8 cellular contexts compared by ENCODE assay signal in the genomic region with DNA sequence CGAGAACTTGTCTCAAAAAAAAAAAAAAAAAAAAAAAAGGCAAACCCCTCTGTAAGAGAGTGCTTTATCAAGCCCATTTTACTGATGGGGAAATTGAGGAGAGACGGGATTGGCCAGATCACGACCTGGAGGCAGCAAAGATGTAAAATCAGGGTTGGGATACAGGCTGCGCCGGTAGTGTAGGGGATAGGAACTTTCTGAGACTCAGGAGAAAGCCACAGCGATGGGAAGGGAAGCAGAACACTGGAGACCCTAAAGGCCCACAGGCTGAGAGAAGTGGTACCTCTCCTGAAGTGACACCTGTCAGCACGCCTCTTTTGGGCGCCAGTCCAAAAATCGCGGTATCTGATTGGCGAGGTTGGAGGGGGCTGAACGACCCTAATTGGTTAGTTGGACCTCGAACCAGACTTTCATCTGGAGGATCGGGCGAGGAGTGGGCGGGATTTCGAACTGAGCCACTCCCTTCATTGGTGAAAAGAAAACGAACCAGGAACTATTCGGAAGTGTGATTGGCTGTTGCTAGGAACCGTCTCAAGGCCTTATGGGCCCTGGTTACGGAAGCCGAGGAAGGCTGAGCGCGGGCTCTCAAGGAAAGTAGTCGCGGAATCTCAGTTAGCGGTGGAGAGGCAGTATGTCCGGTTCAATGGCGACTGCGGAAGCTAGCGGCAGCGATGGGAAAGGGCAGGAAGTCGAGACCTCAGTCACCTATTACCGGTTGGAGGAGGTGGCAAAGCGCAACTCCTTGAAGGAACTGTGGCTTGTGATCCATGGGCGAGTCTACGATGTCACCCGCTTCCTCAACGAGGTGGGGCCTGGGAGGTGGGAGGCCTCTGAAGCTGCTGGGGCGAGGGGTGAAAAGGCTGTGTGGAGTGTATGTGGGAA. TPM values are rescaled to one million over a fixed set of nuclear protein-coding genes. Genes with fewer than 3 reads are reported as not detected.
DNase-seq lines count a peak whose midpoint lies in the region; ATAC-seq and TF ChIP-seq lines count a peak whose summit lies in the region.

A gene with protein sequence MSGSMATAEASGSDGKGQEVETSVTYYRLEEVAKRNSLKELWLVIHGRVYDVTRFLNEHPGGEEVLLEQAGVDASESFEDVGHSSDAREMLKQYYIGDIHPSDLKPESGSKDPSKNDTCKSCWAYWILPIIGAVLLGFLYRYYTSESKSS (plus strand): TSS at position 567 of the 882 bp plus-strand sequence. CDS start 65 bp downstream, at position 632.

- H3K27me3 Mint-ChIP-seq in activated CD4-positive, alpha-beta memory T cell treated with anti-CD3 and anti-CD28 coated beads for 36 hours: no peaks in the 10 kb centered on the region

- peak within 1 kb of the TSS; percentile 98 for H3K4me3 Mint-ChIP-seq in activated CD4-positive, alpha-beta memory T cell treated with anti-CD3 and anti-CD28 coated beads for 36 hours

- WGBS in right lobe of liver (ENCODE audit: insufficient coverage, low coverage, low lambda C conversion rate, missing lambda C conversion rate): 5% methylated on average over 35 of the region's 40 CpGs

- TF ChIP-seq CTCF in right lobe of liver (IDR thresholded peaks at IDR 0.05): no peak

- H3K9ac ChIP-seq in duodenal mucosa (ENCODE audit: low read depth in 1 of 2, low read length in 2 of 2): peak within 1 kb of the TSS; percentile 88 to 98

- ATAC-seq in GM19438 (IDR thresholded peaks at IDR 0.05; ENCODE audit: low read depth, unreplicated experiment): peak; percentile 97
- ATAC-seq in HG03575 (IDR thresholded peaks at IDR 0.05; ENCODE audit: extremely low read depth, insufficient number of reproducible peaks, low FRiP score, unreplicated experiment): peak; percentile 84
- peak; percentile 98 to 99 (median 99) for ATAC-seq in right lobe of liver

- TF ChIP-seq POLR2A in right lobe of liver (IDR thresholded peaks at IDR 0.05): peak; percentile 58

- peaks cover 11% of the 10 kb centered on the region for H3K9me3 Mint-ChIP-seq in activated CD4-positive, alpha-beta memory T cell treated with anti-CD3 and anti-CD28 coated beads for 36 hours

- no peaks in the 10 kb centered on the region for H3K9me3 ChIP-seq in duodenal mucosa (ENCODE audit: control insufficient read depth in 1 of 2, low read length in 2 of 2)
- no peaks in the 10 kb centered on the region for H3K9me3 ChIP-seq in right lobe of liver

- intact Hi-C loops in activated CD4-positive, alpha-beta memory T cell treated with anti-CD3 and anti-CD28 coated beads for 36 hours (cut with micrococcal nuclease): loop anchor here (1.0 to 2.0 kb wide), 6 partner anchors 15 to 302 kb away; a partner anchor contains a TSS
- intact Hi-C loops in right lobe of liver (cut with DNase I): no loop called here

- H3K4me1 ChIP-seq in duodenal mucosa (ENCODE audit: control insufficient read depth in 1 of 2, insufficient read depth in 2 of 2, low read length in 2 of 2): peaks cover 0 to 4% of the 10 kb centered on the region in 2 donors
- peaks cover 0 to 17% (median 5%) of the 10 kb centered on the region in 4 donors for H3K4me1 ChIP-seq in right lobe of liver

- CTCF ChIA-PET in activated CD4-positive, alpha-beta memory T cell treated with anti-CD3 and anti-CD28 coated beads for 36 hours (lab: Charles Lee): interaction anchor here (0.6 to 1.5 kb wide), 3 partner anchors 28 to 140 kb away, joined by 3 to 8 read pairs (median 5); no protein-coding TSS in a partner anchor

- H3K27me3 ChIP-seq in duodenal mucosa (ENCODE audit: control insufficient read depth in 1 of 2, insufficient read depth in 2 of 2, low read length in 2 of 2) (no peaks in the 10 kb centered on the region), right lobe of liver (no peaks in the 10 kb centered on the region)

- peak within 1 kb of the TSS; percentile 96 for H3K27ac Mint-ChIP-seq in activated CD4-positive, alpha-beta memory T cell treated with anti-CD3 and anti-CD28 coated beads for 36 hours

- H3K27ac ChIP-seq in duodenal mucosa (ENCODE audit: low read depth, low read length) (peak within 1 kb of the TSS; percentile 57), right lobe of liver (peak within 1 kb of the TSS; percentile 39 to 60 (median 49))

- peak; percentile 97 for DNase-seq in CD1c-positive myeloid dendritic cell (ENCODE audit: extremely low spot score)
- peak; percentile 82 for DNase-seq in NCI-H82 treated with DMSO at 0.1 percent for 48 hours (lab: John Stamatoyannopoulos, UW; ENCODE audit: unreplicated experiment)
- DNase-seq in activated CD4-positive, alpha-beta memory T cell treated with anti-CD3 and anti-CD28 coated beads for 36 hours: peak; percentile 98
- DNase-seq in right lobe of liver: peak; percentile 93 to 94 (median 94)
- DNase-seq in stimulated activated CD4-positive, alpha-beta T cell treated with anti-CD3 and anti-CD28 coated beads, Interleukin-4, amount 100 ng/mL, for 4 hours: peak; percentile 88 to 96

- H3K4me1 Mint-ChIP-seq in activated CD4-positive, alpha-beta memory T cell treated with anti-CD3 and anti-CD28 coated beads for 36 hours (ENCODE audit: low read depth): peaks cover 40% of the 10 kb centered on the region

- peaks cover 33% of the 10 kb centered on the region for H3K36me3 Mint-ChIP-seq in activated CD4-positive, alpha-beta memory T cell treated with anti-CD3 and anti-CD28 coated beads for 36 hours

- H3K36me3 ChIP-seq in duodenal mucosa (ENCODE audit: control insufficient read depth in 1 of 2, insufficient read depth in 2 of 2, low read length in 2 of 2) (peaks cover 0 to 15% of the 10 kb centered on the region in 2 donors), right lobe of liver (peaks cover 0 to 5% (median 0%) of the 10 kb centered on the region in 4 donors)

- H3K4me3 ChIP-seq in duodenal mucosa (ENCODE audit: low read depth in 1 of 2, low read length in 2 of 2) (peak within 1 kb of the TSS; percentile 91 to 100), right lobe of liver (peak within 1 kb of the TSS; percentile 69 to 92 (median 91))

- POLR2A ChIA-PET in activated CD4-positive, alpha-beta memory T cell treated with anti-CD3 and anti-CD28 coated beads for 36 hours (lab: Charles Lee): interaction anchor here (0.6 to 2.0 kb wide), 8 partner anchors 10 to 168 kb away, joined by 3 to 10 read pairs (median 5); no protein-coding TSS in a partner anchor

RNA-seq across cellular contexts. Expression of the gene that starts here (rescaled TPM):
- 100 to 1,000 TPM; 147 to 152 TPM for total RNA-seq in activated CD4-positive, alpha-beta memory T cell treated with anti-CD3 and anti-CD28 coated beads for 36 hours
- 10 to 100 TPM; 19.1 to 42.1 (median 30.5) TPM for total RNA-seq in right lobe of liver

Comparison
In these comparisons a context has a peak if more than half of its experiments do, and no peak if none do; other contexts are left out.
1. Peak in every context shown above with its lines: DNase-seq, ATAC-seq, H3K4me3 ChIP-seq and H3K27ac ChIP-seq.